ENCODE assay signal across 12 cellular contexts in genomic region chr1:208252126-208252853, GRCh38. TPM values are rescaled to one million over a fixed set of nuclear protein-coding genes. Genes with fewer than 3 reads are reported as not detected.
DNase-seq lines count a peak whose midpoint lies in the region; ATAC-seq, FAIRE-seq and TF ChIP-seq lines count a peak whose summit lies in the region.
"Had no signal": no experiment of that assay in that cellular context is flagged by ENCODE, and none has a peak within 500 bp of the region (broad histone marks: within the 10 kb centered on the region; RNA-seq: fewer than 3 reads in every experiment).

No MANE protein-coding gene starts in this region.

- POLR2A ChIA-PET in AG04449 (lab: Yijun Ruan, JAX) (no interaction called here), HEK293T (lab: Yijun Ruan, JAX) (interaction anchor here (1.4 kb wide), 1 partner anchor 8 kb away, joined by 3 read pairs; the partner anchor contains the start of gene PLXNA2), HepG2 (lab: Yijun Ruan, JAX) (no interaction called here), OCI-LY7 (lab: Charles Lee) (no interaction called here)

- H3K9me3 ChIP-seq in HepG2 (ENCODE audit: low read length) (no peaks in the 10 kb centered on the region), OCI-LY7 (ENCODE audit: low read length) (no peaks in the 10 kb centered on the region)
- H3K9me3 ChIP-seq: upper lobe of left lung had no signal

- peak overlapping the region; percentile 22 to 73 (median 52) for H3K27ac Mint-ChIP-seq in brain
- H3K27ac Mint-ChIP-seq: activated CD4-positive, alpha-beta memory T cell treated with anti-CD3 and anti-CD28 coated beads, Interleukin-2, amount 10 ng/mL, durations not matched to agents 7 days and 5 days had no signal

- no peak for TF ChIP-seq EP300 in HepG2 (IDR thresholded peaks at IDR 0.05; ENCODE audit: low read depth in 2 of 2, low read length in 2 of 2)
- TF ChIP-seq EP300 in HepG2 (CRISPR knock-in tag; IDR thresholded peaks at IDR 0.05; ENCODE audit: borderline replicate concordance): no peak

- peak overlapping the region; percentile 60 for H3K4me2 ChIP-seq in HepG2 (ENCODE audit: low read depth, low read length)
- H3K4me2 ChIP-seq in OCI-LY7 (ENCODE audit: low read length): no peak overlapping the region

- peaks cover 95% of the 10 kb centered on the region for H3K4me1 Mint-ChIP-seq in brain
- H3K4me1 Mint-ChIP-seq: activated CD4-positive, alpha-beta memory T cell treated with anti-CD3 and anti-CD28 coated beads, Interleukin-2, amount 10 ng/mL, durations not matched to agents 7 days and 5 days had no signal

- ATAC-seq in HepG2 (peak; percentile 92), HG03521 (IDR thresholded peaks at IDR 0.05; ENCODE audit: unreplicated experiment) (no peak)

- peak; percentile 33; the same call in 1 of the 2 replicates for TF ChIP-seq RAD21 in HepG2 (CRISPR knock-in tag; IDR thresholded peaks at IDR 0.05)

- H4K20me1 ChIP-seq in HepG2 (ENCODE audit: insufficient read depth, low read length) (no peaks in the 10 kb centered on the region), OCI-LY7 (ENCODE audit: insufficient read depth, low read length) (no peaks in the 10 kb centered on the region)

- H3K79me2 ChIP-seq in HepG2 (ENCODE audit: insufficient read depth, low read length) (no peaks in the 10 kb centered on the region), OCI-LY7 (ENCODE audit: insufficient read depth, low read depth, low read length) (no peaks in the 10 kb centered on the region)

- intact Hi-C loops in HepG2 (cut with micrococcal nuclease; ENCODE audit: unreplicated experiment): no loop called here
- intact Hi-C loops in OCI-LY7 (cut with micrococcal nuclease; ENCODE audit: unreplicated experiment): no loop called here

- no peaks in the 10 kb centered on the region for H3K36me3 ChIP-seq in HepG2 (replicated peaks in 1 of 2; ENCODE audit: control insufficient read depth in 1 of 2, insufficient read depth in 2 of 2, low read length in 2 of 2)
- H3K36me3 ChIP-seq in OCI-LY7 (ENCODE audit: insufficient read depth, low read length): no peaks in the 10 kb centered on the region
- H3K36me3 ChIP-seq: upper lobe of left lung had no signal

- no peaks in the 10 kb centered on the region for H3K27me3 Mint-ChIP-seq in brain

- peak; percentile 32 for FAIRE-seq in HepG2 (lab: Jason Lieb, UNC)
- FAIRE-seq: kidney had no signal

- no peaks in the 10 kb centered on the region for H3K9me3 Mint-ChIP-seq in brain
- H3K9me3 Mint-ChIP-seq: activated CD4-positive, alpha-beta memory T cell treated with anti-CD3 and anti-CD28 coated beads, Interleukin-2, amount 10 ng/mL, durations not matched to agents 7 days and 5 days had no signal

- no peak overlapping the region for H3K9ac ChIP-seq in HepG2 (ENCODE audit: insufficient read depth, low read depth, low read length)

- H3K9me2 ChIP-seq in OCI-LY7 (ENCODE audit: insufficient read depth, low read length): no peaks in the 10 kb centered on the region

- WGBS in HepG2 (ENCODE audit: low lambda C conversion rate): 3% methylated on average over 18 of the region's 18 CpGs

- in situ Hi-C loops in HepG2 (cut with HindIII; ENCODE audit: extremely low pct_ligation_motif_present, low pct_unique_long_range_greater_than_20kb): no loop called here

- BruUV-seq in HepG2 (replicated peaks; lab: Mats Ljungman, UMichigan) (no TSS peak), OCI-LY7 (replicated peaks; lab: Mats Ljungman, UMichigan) (no TSS peak)

- TF ChIP-seq POLR2A in HepG2 (IDR thresholded peaks at IDR 0.05; ENCODE audit: insufficient read depth in 1 of 2, low read depth in 2 of 2, low read length in 2 of 2): no peak

- DNase-seq in AG04449 (ENCODE audit: low read depth, low spot score) (no peak), HEK293T (ENCODE audit: extremely low spot score) (peak; percentile 68), HepG2 (ENCODE audit: low spot score) (peak; percentile 52), NCI-H1092 treated with DMSO at 0.1 percent for 48 hours (lab: John Stamatoyannopoulos, UW) (no peak), NCI-H2171 (lab: John Stamatoyannopoulos, UW) (no peak), OCI-LY7 (ENCODE audit: low spot score) (no peak)
- DNase-seq: activated CD4-positive, alpha-beta memory T cell treated with anti-CD3 and anti-CD28 coated beads, Interleukin-2, amount 10 ng/mL, durations not matched to agents 7 days and 5 days; COR-L47; kidney; upper lobe of left lung had no signal

- CTCF ChIA-PET in AG04449 (lab: Yijun Ruan, JAX): interaction anchor here (0.7 to 29.4 kb wide), 5 partner anchors 10 to 225 kb away, joined by 3 to 990 read pairs (median 3); no protein-coding TSS in a partner anchor
- CTCF ChIA-PET in HEK293T (lab: Yijun Ruan, JAX): interaction anchor here (0.6 to 1.1 kb wide), 10 partner anchors 8 to 315 kb away, joined by 3 to 5 read pairs (median 4); partner anchors contain the start of gene PLXNA2
- CTCF ChIA-PET in HepG2 (lab: Yijun Ruan, JAX; ENCODE audit: low intra/inter-chr PET ratio, low total read pairs): no interaction called here
- CTCF ChIA-PET in OCI-LY7 (lab: Charles Lee; ENCODE audit: unreplicated experiment): no interaction called here

- H3K4me1 ChIP-seq in HepG2 (ENCODE audit: insufficient read depth, low read length) (peaks cover 45% of the 10 kb centered on the region), OCI-LY7 (ENCODE audit: insufficient read depth, low read length, poor library complexity, severe bottlenecking) (no peaks in the 10 kb centered on the region)

- peak; percentile 35 for TF ChIP-seq CTCF in AG04449 (IDR thresholded peaks at IDR 0.05; ENCODE audit: insufficient read depth, low read length, missing control alignments)
- peak in 1 of 2 experiments; percentile 27 for TF ChIP-seq CTCF in brain (conservative IDR thresholded peaks at IDR 0.05)
- peak; percentile 51 for TF ChIP-seq CTCF in HepG2 (CRISPR knock-in tag; IDR thresholded peaks at IDR 0.05)
- no peak for TF ChIP-seq CTCF in OCI-LY7 (conservative IDR thresholded peaks at IDR 0.05; ENCODE audit: low read length)

- no peak overlapping the region for H3K27ac ChIP-seq in HepG2 (ENCODE audit: extremely low read length, insufficient read depth, low read length)
- no peak overlapping the region for H3K27ac ChIP-seq in OCI-LY7 (ENCODE audit: low read depth, low read length, poor library complexity, severe bottlenecking)

- peak overlapping the region in 3 of 5 experiments; percentile 6 to 41 (median 23) for H3K4me3 Mint-ChIP-seq in brain
- H3K4me3 Mint-ChIP-seq: activated CD4-positive, alpha-beta memory T cell treated with anti-CD3 and anti-CD28 coated beads, Interleukin-2, amount 10 ng/mL, durations not matched to agents 7 days and 5 days had no signal

- peaks cover 0 to 12% of the 10 kb centered on the region in 2 experiments; a peak in 2 of 5 replicates for H3K27me3 ChIP-seq in HepG2 (ENCODE audit: control insufficient read depth in 1 of 2, insufficient read depth in 2 of 2, low read length in 2 of 2)
- H3K27me3 ChIP-seq: upper lobe of left lung had no signal

- no peaks in the 10 kb centered on the region for H3K36me3 Mint-ChIP-seq in brain

- H2AFZ ChIP-seq in HepG2 (ENCODE audit: low read length) (no peak overlapping the region), OCI-LY7 (ENCODE audit: low read length) (no peak overlapping the region)

- no peak overlapping the region for H3K4me3 ChIP-seq in AG04449 (ENCODE audit: low read depth, low read length)
- H3K4me3 ChIP-seq in HepG2 (replicated peaks in 1 of 3; ENCODE audit: insufficient read depth in 1 of 3, low read depth in 2 of 3, low read length in 3 of 3): peak overlapping the region in 2 of 3 experiments; percentile 22 to 45; a peak in 1 of 6 replicates
- no peak overlapping the region for H3K4me3 ChIP-seq in OCI-LY7 (ENCODE audit: low read depth, low read length, poor library complexity, severe bottlenecking)

TF ChIP-seq in HEK293T, 16 proteins besides CTCF, POLR2A, EP300 and RAD21 (continues in another document):
- TF ChIP-seq SUZ12 (IDR thresholded peaks at IDR 0.05): no peak
- no peak for TF ChIP-seq HDGF (IDR thresholded peaks at IDR 0.05; ENCODE audit: borderline replicate concordance)
- TF ChIP-seq FOXK2 (IDR thresholded peaks at IDR 0.05): no peak
- TF ChIP-seq ZNF384 (IDR thresholded peaks at IDR 0.05): no peak
- TF ChIP-seq BHLHE40 (IDR thresholded peaks at IDR 0.05; ENCODE audit: borderline replicate concordance): no peak
- no peak for TF ChIP-seq ELF4 (IDR thresholded peaks at IDR 0.05)

TF ChIP-seq in HepG2, 621 proteins besides CTCF, POLR2A, EP300 and RAD21 (continues in another document):
- no peak for TF ChIP-seq PCBP2 (optimal IDR thresholded peaks at IDR 0.05; ENCODE audit: low read depth, low read length, poor library complexity, severe bottlenecking)

RNA-seq across cellular contexts. Expression of gene PLXNA2, which starts 8.1 kb away (rescaled TPM):
- 5.7 TPM for polyA plus RNA-seq in brain (ENCODE audit: insufficient read depth, low read depth, low replicate concordance)
- total RNA-seq in HepG2 (2016; rRNA removed; fragmentation: Illumina TruSeq; extraction: Trizol): 0.24 and 1.1 TPM in 2 replicates
- under 0.01 and 0.18 TPM in 2 replicates for total RNA-seq in HepG2 (2016; cell fraction: cytosol; rRNA removed; fragmentation: Illumina TruSeq; extraction: Trizol; ENCODE audit: low read depth)
- 0.22 and 0.71 TPM in 2 replicates for total RNA-seq in HepG2 (2016; cell fraction: insoluble cytoplasmic fraction; rRNA removed; fragmentation: Illumina TruSeq; extraction: Trizol)
- total RNA-seq in HepG2 (2016; cell fraction: membrane; rRNA removed; fragmentation: Illumina TruSeq; extraction: Trizol): 0.28 and 0.49 TPM in 2 replicates
- 1.5 and 1.9 TPM in 2 replicates for total RNA-seq in HepG2 (2016; cell fraction: nucleus; rRNA removed; fragmentation: Illumina TruSeq; extraction: Trizol)
- 2.1 TPM in 2 replicates for polyA plus RNA-seq in HepG2 (2011; rRNA removed)
- 0.59 and 1.1 TPM in 2 replicates for polyA plus RNA-seq in HepG2 (2011; cell fraction: cytosol; rRNA removed)
- polyA plus RNA-seq in HepG2 (2011; cell fraction: nucleus; rRNA removed): 8.7 and 12.0 TPM in 2 replicates
- 1.0 and 1.7 TPM in 2 replicates for polyA plus RNA-seq in HepG2 (2012)
- 0.03 and 0.07 TPM in 2 replicates for polyA plus RNA-seq in HepG2 (2016; cell fraction: cytosol; fragmentation: Illumina TruSeq; extraction: Trizol; ENCODE audit: low read depth)
- 0.33 and 0.36 TPM in 2 replicates for polyA plus RNA-seq in HepG2 (2016; cell fraction: insoluble cytoplasmic fraction; fragmentation: Illumina TruSeq; extraction: Trizol; ENCODE audit: low read depth)
- polyA plus RNA-seq in HepG2 (2016; cell fraction: membrane; fragmentation: Illumina TruSeq; extraction: Trizol; ENCODE audit: low read depth): 0.17 and 0.33 TPM in 2 replicates
- 3.2 and 3.4 TPM in 2 replicates for polyA plus RNA-seq in HepG2 (2016; cell fraction: nucleus; fragmentation: Illumina TruSeq; extraction: Trizol; ENCODE audit: insufficient read depth, low read depth)
- 6.7 and 14.5 TPM in 2 replicates for polyA minus RNA-seq in HepG2 (2011; rRNA and poly(A)+ RNA removed; ENCODE audit: low replicate concordance)
- 1.8 and 3.3 TPM in 2 replicates for polyA minus RNA-seq in HepG2 (2011; cell fraction: cytosol; rRNA and poly(A)+ RNA removed)
- polyA minus RNA-seq in HepG2 (2011; cell fraction: nucleus; rRNA and poly(A)+ RNA removed): 7.1 and 8.1 TPM in 2 replicates
- total RNA-seq in OCI-LY7 (2014; rRNA removed; shearing (Covaris generic)): not detected in 2 replicates
- 0.20 and 0.23 TPM in 2 replicates for total RNA-seq in OCI-LY7 (2022)

Comparison
In these comparisons a context has a peak if more than half of its experiments do, and no peak if none do; other contexts are left out.
1. DNase-seq: peak in HEK293T (single experiment) and HepG2 (single experiment); none in AG04449 (single experiment), NCI-H1092 treated with DMSO at 0.1 percent for 48 hours (single experiment), NCI-H2171 (single experiment) and OCI-LY7 (single experiment).
2. H3K4me3 ChIP-seq: peak in HepG2 (2 of 3); none in AG04449 (single experiment) and OCI-LY7 (single experiment).
3. CTCF ChIA-PET loops: an anchor here in AG04449 (0.7 to 29.4 kb wide) and HEK293T (0.6 to 1.1 kb wide); none called in HepG2 and OCI-LY7.